In the genomic region with DNA sequence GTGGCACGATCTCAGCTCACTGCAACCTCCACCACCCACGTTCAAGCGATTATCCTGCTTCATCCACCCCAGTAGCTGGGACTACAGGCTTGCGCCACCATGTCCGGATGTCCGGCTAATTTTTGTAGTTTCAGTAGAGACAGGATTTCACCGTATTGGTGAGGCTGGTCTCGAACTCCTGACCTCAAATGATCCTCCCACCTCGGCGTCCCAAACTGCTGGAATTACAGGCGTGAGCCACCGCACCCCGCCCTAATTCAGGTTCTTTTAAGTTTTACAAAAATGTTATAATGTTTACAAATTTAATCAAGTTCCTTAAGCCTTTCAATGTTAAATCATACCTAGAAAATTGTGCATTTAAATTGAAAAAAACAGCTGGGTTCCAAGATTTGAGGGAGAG, we compare ENCODE assay signal across 36 cellular contexts. TPM values are rescaled to one million over a fixed set of nuclear protein-coding genes. Genes with fewer than 3 reads are reported as not detected.
"Had no signal": no experiment of that assay in that cellular context is flagged by ENCODE, and none has a peak within 500 bp of the region (broad histone marks: within the 10 kb centered on the region; RNA-seq: fewer than 3 reads in every experiment).

No MANE protein-coding gene starts in this region.

- H3K4me3 ChIP-seq: adrenal gland, ascending aorta, body of pancreas, breast epithelium, cardiac muscle cell had no signal

- H3K4me1 ChIP-seq: adrenal gland, ascending aorta, body of pancreas, breast epithelium had no signal

- H3K9me3 ChIP-seq: adrenal gland, ascending aorta, body of pancreas, breast epithelium had no signal

- H3K36me3 Mint-ChIP-seq: activated naive CD4-positive, alpha-beta T cell treated with anti-CD3 and anti-CD28 coated beads, Interleukin-2, amount 10 ng/mL, durations not matched to agents 7 days and 5 days; activated naive CD4-positive, alpha-beta T cell treated with anti-CD3 and anti-CD28 coated beads, Interleukin-2, amount 50 U/mL, for 24 hours; activated naive CD8-positive, alpha-beta T cell; activated naive CD8-positive, alpha-beta T cell treated with anti-CD3 and anti-CD28 coated beads for 36 hours; activated naive CD8-positive, alpha-beta T cell treated with anti-CD3 and anti-CD28 coated beads, Interleukin-2, amount 10 ng/mL, durations not matched to agents 7 days and 5 days; brain had no signal

- H3K27me3 Mint-ChIP-seq: activated naive CD4-positive, alpha-beta T cell treated with anti-CD3 and anti-CD28 coated beads, Interleukin-2, amount 50 U/mL, for 24 hours; central memory CD8-positive, alpha-beta T cell had no signal

- H3K4me1 Mint-ChIP-seq: central memory CD8-positive, alpha-beta T cell had no signal

- DNase-seq: activated effector memory CD4-positive, alpha-beta T cell treated with anti-CD3 and anti-CD28 coated beads, Interleukin-2, amount 50 U/mL, for 16 hours; activated effector memory CD4-positive, alpha-beta T cell treated with Interleukin-2 at 50 U/mL for 16 hours; activated gamma-delta T cell; activated gamma-delta T cell treated with Interleukin-2 at 50 U/mL for 16 hours; activated naive CD4-positive, alpha-beta T cell; activated naive CD4-positive, alpha-beta T cell treated with anti-CD3 and anti-CD28 coated beads for 36 hours; activated naive CD4-positive, alpha-beta T cell treated with anti-CD3 and anti-CD28 coated beads, Interleukin-2, amount 10 ng/mL, durations not matched to agents 7 days and 5 days; activated naive CD4-positive, alpha-beta T cell treated with anti-CD3 and anti-CD28 coated beads, Interleukin-2, amount 50 U/mL, for 16 hours; activated naive CD4-positive, alpha-beta T cell treated with Interleukin-2 at 50 U/mL for 16 hours; activated naive CD8-positive, alpha-beta T cell treated with anti-CD3 and anti-CD28 coated beads for 36 hours; activated naive CD8-positive, alpha-beta T cell treated with anti-CD3 and anti-CD28 coated beads, Interleukin-2, amount 10 ng/mL, durations not matched to agents 7 days and 5 days; activated naive CD8-positive, alpha-beta T cell treated with anti-CD3 and anti-CD28 coated beads, Interleukin-2, amount 50 U/mL, for 24 hours; activated T-cell treated with anti-CD3 and anti-CD28 coated beads, Interleukin-2, amount 50 U/mL, for 4 hours; activated T-cell treated with anti-CD3 and anti-CD28 coated beads, Interleukin-2, amount 50 U/mL, for 48 hours; activated T-cell treated with anti-CD3 and anti-CD28 coated beads, Interleukin-2, amount 50 U/mL, for 72 hours; adrenal gland; amniotic stem cell; amygdala; anterior cingulate cortex; aorta; body of pancreas; brain microvascular endothelial cell; caudate nucleus; central memory CD4-positive, alpha-beta T cell; cerebellar nuclear complex had no signal

- H3K27ac ChIP-seq: adrenal gland, ascending aorta, body of pancreas, brain microvascular endothelial cell, breast epithelium, cardiac muscle cell had no signal

- H3K27ac Mint-ChIP-seq: activated naive CD4-positive, alpha-beta T cell treated with anti-CD3 and anti-CD28 coated beads for 36 hours; activated naive CD4-positive, alpha-beta T cell treated with anti-CD3 and anti-CD28 coated beads, Interleukin-2, amount 10 ng/mL, durations not matched to agents 7 days and 5 days; activated naive CD4-positive, alpha-beta T cell treated with anti-CD3 and anti-CD28 coated beads, Interleukin-2, amount 50 U/mL, for 24 hours; activated naive CD4-positive, alpha-beta T cell treated with anti-CD3 and anti-CD28 coated beads, Interleukin-2, amount 50 U/mL, for 72 hours; activated naive CD8-positive, alpha-beta T cell; activated naive CD8-positive, alpha-beta T cell treated with anti-CD3 and anti-CD28 coated beads for 36 hours; activated naive CD8-positive, alpha-beta T cell treated with anti-CD3 and anti-CD28 coated beads, Interleukin-2, amount 10 ng/mL, durations not matched to agents 7 days and 5 days; activated naive CD8-positive, alpha-beta T cell treated with anti-CD3 and anti-CD28 coated beads, Interleukin-2, amount 50 U/mL, for 24 hours; activated T-cell treated with anti-CD3 and anti-CD28 coated beads, Interleukin-2, amount 50 U/mL, for 72 hours; activated T-helper 1 cell treated with anti-CD3 and anti-CD28 coated beads, Interleukin-12 subunit alpha, Interleukin-12 subunit beta, Interleukin-2, Interleukin-4 antibody, amounts not matched to agents 30 ng/mL and 10 ng/mL and 1 ng/mL, durations not matched to agents 14 hours and 24 hours and 36 hours; activated T-helper 17 cell treated with anti-CD3 and anti-CD28 coated beads, Interleukin-2, amount 50 U/mL, for 72 hours; activated T-helper 2 cell treated with anti-CD3 and anti-CD28 coated beads, Interferon-gamma antibody, Interleukin-2, Interleukin-4, amounts not matched to agents 10 μg/mL and 5 μg/mL and 100 μg/mL, durations not matched to agents 14 hours and 24 hours and 36 hours; brain had no signal

- H3K4me3 Mint-ChIP-seq: activated naive CD4-positive, alpha-beta T cell treated with anti-CD3 and anti-CD28 coated beads for 36 hours; activated naive CD4-positive, alpha-beta T cell treated with anti-CD3 and anti-CD28 coated beads, Interleukin-2, amount 10 ng/mL, durations not matched to agents 7 days and 5 days; activated naive CD4-positive, alpha-beta T cell treated with anti-CD3 and anti-CD28 coated beads, Interleukin-2, amount 50 U/mL, for 24 hours; activated naive CD8-positive, alpha-beta T cell; activated naive CD8-positive, alpha-beta T cell treated with anti-CD3 and anti-CD28 coated beads for 36 hours; activated naive CD8-positive, alpha-beta T cell treated with anti-CD3 and anti-CD28 coated beads, Interleukin-2, amount 10 ng/mL, durations not matched to agents 7 days and 5 days; activated naive CD8-positive, alpha-beta T cell treated with anti-CD3 and anti-CD28 coated beads, Interleukin-2, amount 50 U/mL, for 24 hours; activated T-cell treated with anti-CD3 and anti-CD28 coated beads, Interleukin-2, amount 50 U/mL, for 4 hours; activated T-cell treated with anti-CD3 and anti-CD28 coated beads, Interleukin-2, amount 50 U/mL, for 72 hours; activated T-helper 1 cell treated with anti-CD3 and anti-CD28 coated beads, Interleukin-12 subunit alpha, Interleukin-12 subunit beta, Interleukin-2, Interleukin-4 antibody, amounts not matched to agents 30 ng/mL and 10 ng/mL and 1 ng/mL, durations not matched to agents 14 hours and 24 hours and 36 hours; activated T-helper 17 cell treated with anti-CD3 and anti-CD28 coated beads, Interleukin-2, amount 50 U/mL, for 72 hours; brain; central memory CD8-positive, alpha-beta T cell had no signal

- H3K36me3 ChIP-seq: adrenal gland, ascending aorta, brain microvascular endothelial cell, breast epithelium, cardiac muscle cell had no signal

- H3K27me3 ChIP-seq: adrenal gland, ascending aorta, body of pancreas, brain microvascular endothelial cell, breast epithelium, cardiac muscle cell had no signal

- H3K9me3 Mint-ChIP-seq: activated naive CD4-positive, alpha-beta T cell treated with anti-CD3 and anti-CD28 coated beads for 36 hours; activated naive CD4-positive, alpha-beta T cell treated with anti-CD3 and anti-CD28 coated beads, Interleukin-2, amount 50 U/mL, for 24 hours; activated naive CD8-positive, alpha-beta T cell treated with anti-CD3 and anti-CD28 coated beads, Interleukin-2, amount 50 U/mL, for 24 hours; activated T-cell treated with anti-CD3 and anti-CD28 coated beads, Interleukin-2, amount 50 U/mL, for 4 hours; activated T-helper 1 cell treated with anti-CD3 and anti-CD28 coated beads, Interleukin-12 subunit alpha, Interleukin-12 subunit beta, Interleukin-2, Interleukin-4 antibody, amounts not matched to agents 30 ng/mL and 10 ng/mL and 1 ng/mL, durations not matched to agents 14 hours and 24 hours and 36 hours; activated T-helper 17 cell treated with anti-CD3 and anti-CD28 coated beads, Interleukin-2, amount 50 U/mL, for 72 hours; activated T-helper 2 cell treated with anti-CD3 and anti-CD28 coated beads, Interferon-gamma antibody, Interleukin-2, Interleukin-4, amounts not matched to agents 10 μg/mL and 5 μg/mL and 100 μg/mL, durations not matched to agents 14 hours and 24 hours and 36 hours; central memory CD8-positive, alpha-beta T cell had no signal

RNA-seq across cellular contexts. Expression of gene GJD3, which starts 13.3 kb away (rescaled TPM):
- total RNA-seq: activated naive CD4-positive, alpha-beta T cell treated with anti-CD3 and anti-CD28 coated beads for 36 hours; activated naive CD4-positive, alpha-beta T cell treated with anti-CD3 and anti-CD28 coated beads, Interleukin-2, amount 50 U/mL, for 72 hours; activated naive CD8-positive, alpha-beta T cell treated with anti-CD3 and anti-CD28 coated beads for 36 hours; activated T-cell treated with anti-CD3 and anti-CD28 coated beads, Interleukin-2, amount 50 U/mL, for 4 hours; activated T-cell treated with anti-CD3 and anti-CD28 coated beads, Interleukin-2, amount 50 U/mL, for 72 hours; activated T-helper 17 cell treated with anti-CD3 and anti-CD28 coated beads, Interleukin-2, amount 50 U/mL, for 72 hours; ascending aorta; breast epithelium had no signal
- polyA plus RNA-seq: adrenal gland, aorta had no signal
